In the genomic region with DNA sequence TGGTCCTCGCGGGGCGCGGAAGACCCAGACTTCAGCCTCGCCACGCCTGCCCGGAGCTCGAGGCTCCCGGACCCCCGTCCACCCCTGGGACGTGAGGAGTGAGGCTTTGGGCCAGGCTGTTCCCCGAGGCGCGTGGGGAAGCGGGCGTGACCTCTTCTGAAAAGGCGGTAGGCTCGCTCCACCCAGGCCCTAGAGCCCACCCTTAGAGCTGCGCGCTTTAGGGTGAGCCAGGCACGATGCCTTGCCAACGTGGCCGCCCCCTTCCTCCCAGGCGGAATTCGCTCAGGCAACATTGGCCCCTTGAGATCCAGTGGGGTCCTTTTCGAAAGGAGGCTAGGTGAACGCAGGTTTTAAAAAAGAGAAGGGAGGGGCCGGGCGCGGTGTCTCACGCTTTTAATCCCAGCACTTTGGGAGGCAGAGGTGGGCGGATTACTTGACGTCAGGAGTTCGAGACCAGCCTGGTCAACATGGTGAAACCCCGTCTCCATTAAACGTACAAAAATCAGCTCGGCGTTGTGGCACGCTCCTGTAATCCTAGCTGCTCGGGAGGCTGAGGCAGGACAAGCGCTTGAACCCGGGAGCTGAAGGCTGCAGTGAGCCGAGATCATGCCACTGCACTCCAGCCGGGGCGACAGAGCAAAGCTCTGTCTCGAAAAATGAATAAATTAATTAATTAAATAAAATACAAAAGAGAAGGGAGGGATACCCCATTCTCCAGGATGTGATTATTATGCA, we compare ENCODE assay signal across 8 cellular contexts. TPM values are rescaled to one million over a fixed set of nuclear protein-coding genes. Genes with fewer than 3 reads are reported as not detected.
A peak's percentile ranks its signal among the peaks of the same experiment; 100 is the strongest.
DNase-seq lines count a peak whose midpoint lies in the region; ATAC-seq, FAIRE-seq and TF ChIP-seq lines count a peak whose summit lies in the region.

No MANE protein-coding gene starts in this region.

- FAIRE-seq in A549 (lab: Jason Lieb, UNC) = no peak

- no peaks in the 10 kb centered on the region for H3K36me3 ChIP-seq in HEK293 (ENCODE audit: control insufficient read depth in 2 of 2, insufficient read depth in 1 of 2, low read length in 2 of 2)
- H3K36me3 ChIP-seq in iPS DF 6.9 (ENCODE audit: control insufficient read depth, insufficient read depth, low read length) = no peaks in the 10 kb centered on the region; the same call in 1 of the 2 replicates
- no peaks in the 10 kb centered on the region for H3K36me3 ChIP-seq in spleen

- peaks cover 37% of the 10 kb centered on the region for H3K4me1 ChIP-seq in A549
- peaks cover 4% of the 10 kb centered on the region; the same call in 1 of the 2 replicates for H3K4me1 ChIP-seq in HEK293 (ENCODE audit: control insufficient read depth, insufficient read depth, low read length)
- H3K4me1 ChIP-seq in iPS DF 6.9 (ENCODE audit: control insufficient read depth, insufficient read depth, low read length) = peaks cover 5% of the 10 kb centered on the region
- peaks cover 32 to 67% (median 56%) of the 10 kb centered on the region in 6 donors for H3K4me1 ChIP-seq in spleen

- H3K27me3 ChIP-seq in iPS DF 6.9 (ENCODE audit: control insufficient read depth, insufficient read depth, low read length) = peaks cover 19% of the 10 kb centered on the region; the same call in 1 of the 2 replicates
- H3K27me3 ChIP-seq in spleen (replicated peaks in 1 of 7) = peaks cover 7 to 63% (median 28%) of the 10 kb centered on the region in 7 donors

- peaks cover 11% of the 10 kb centered on the region for H3K27me3 Mint-ChIP-seq in activated naive CD4-positive, alpha-beta T cell treated with anti-CD3 and anti-CD28 coated beads, Interleukin-2, amount 50 U/mL, for 24 hours

- H3K4me2 ChIP-seq in A549 = peak overlapping the region; percentile 78

- CTCF ChIA-PET in A549 (lab: Yijun Ruan, JAX) = interaction anchor here (0.6 to 7.9 kb wide), 23 partner anchors 8 to 351 kb away, joined by 3 to 54 read pairs (median 3); a partner anchor contains a TSS
- CTCF ChIA-PET in HEK293 (lab: Yijun Ruan, JAX) = interaction anchor here (0.6 to 13.3 kb wide), 10 partner anchors 12 to 186 kb away, joined by 3 to 223 read pairs (median 4); no protein-coding TSS in a partner anchor

- TF ChIP-seq EP300 in A549 (IDR thresholded peaks at IDR 0.05) = no peak

- peak overlapping the region; percentile 53 for H3K4me3 ChIP-seq in A549
- peak overlapping the region; percentile 46 for H3K4me3 ChIP-seq in HEK293 (ENCODE audit: low read depth, low read length)
- H3K4me3 ChIP-seq in iPS DF 6.9 (ENCODE audit: low read length) = peak overlapping the region; percentile 48; the same call in 1 of the 2 replicates
- peak overlapping the region; percentile 33 to 89 (median 74) for H3K4me3 ChIP-seq in spleen

- no peaks in the 10 kb centered on the region for H3K36me3 Mint-ChIP-seq in activated naive CD4-positive, alpha-beta T cell treated with anti-CD3 and anti-CD28 coated beads, Interleukin-2, amount 50 U/mL, for 24 hours

- no peaks in the 10 kb centered on the region for H3K9me3 Mint-ChIP-seq in activated naive CD4-positive, alpha-beta T cell treated with anti-CD3 and anti-CD28 coated beads, Interleukin-2, amount 50 U/mL, for 24 hours

- H3K9me3 ChIP-seq in A549 = no peaks in the 10 kb centered on the region
- no peaks in the 10 kb centered on the region for H3K9me3 ChIP-seq in HEK293 (ENCODE audit: control insufficient read depth, insufficient read depth, low read depth, low read length)
- no peaks in the 10 kb centered on the region for H3K9me3 ChIP-seq in iPS DF 6.9 (ENCODE audit: control insufficient read depth, insufficient read depth, low read length)
- H3K9me3 ChIP-seq in spleen = no peaks in the 10 kb centered on the region

- H3K4me1 Mint-ChIP-seq in activated naive CD4-positive, alpha-beta T cell treated with anti-CD3 and anti-CD28 coated beads, Interleukin-2, amount 50 U/mL, for 24 hours = peaks cover 43% of the 10 kb centered on the region

- TF ChIP-seq RAD21 in A549 (conservative IDR thresholded peaks at IDR 0.05 in 1 of 2, IDR thresholded peaks at IDR 0.05 in 1 of 2) = no peak

- intact Hi-C loops in spleen (cut with DNase I; ENCODE audit: low total_unique reads) = no loop called here

- TF ChIP-seq POLR2A in A549 (IDR thresholded peaks at IDR 0.05; ENCODE audit: low read length) = no peak
- TF ChIP-seq POLR2A in spleen (IDR thresholded peaks at IDR 0.05) = no peak

- H3K4me3 Mint-ChIP-seq in activated naive CD4-positive, alpha-beta T cell treated with anti-CD3 and anti-CD28 coated beads, Interleukin-2, amount 50 U/mL, for 24 hours = peak overlapping the region; percentile 71

- POLR2A ChIA-PET in A549 (lab: Yijun Ruan, JAX) (interaction anchor here (0.5 to 2.8 kb wide), 29 partner anchors 8 to 886 kb away, joined by 3 to 25 read pairs (median 5); a partner anchor contains a TSS), HEK293 (lab: Yijun Ruan, JAX) (interaction anchor here (0.5 to 1.7 kb wide), 26 partner anchors 9 to 495 kb away, joined by 3 to 11 read pairs (median 3); a partner anchor contains a TSS)

- TF ChIP-seq CTCF in A549 (IDR thresholded peaks at IDR 0.05) = no peak
- TF ChIP-seq CTCF in HEK293 (tag by site-specific recombination; IDR thresholded peaks at IDR 0.05) = no peak
- TF ChIP-seq CTCF in spleen (IDR thresholded peaks at IDR 0.05 in 8 of 11, conservative IDR thresholded peaks at IDR 0.05 in 3 of 11) = no peak

- ATAC-seq in A549 (peak; percentile 35 to 66), HG02970 (IDR thresholded peaks at IDR 0.05; ENCODE audit: low FRiP score, unreplicated experiment) (no peak)

- DNase-seq in A549 (ENCODE audit: low read depth in 1 of 2, low spot score in 1 of 2) (peak; percentile 43 to 72), iPS DF 6.9 (ENCODE audit: low read depth, low spot score) (no peak), spleen (peak; percentile 80), COLO829 (ENCODE audit: low spot score) (no peak), NCI-H1048 (lab: John Stamatoyannopoulos, UW) (no peak)

- WGBS in A549 (ENCODE audit: missing lambda C conversion rate) = 4% methylated on average over 30 of the region's 46 CpGs
- WGBS in iPS DF 6.9 (ENCODE audit: insufficient coverage, insufficient read length) = no CpG with 5 or more reads among the region's 46 CpGs
- WGBS in spleen, 5 donors = 4 to 6% (median 5%) methylated on average over 27 to 46 of the region's 46 CpGs

- no peak overlapping the region for H3K27ac Mint-ChIP-seq in activated naive CD4-positive, alpha-beta T cell treated with anti-CD3 and anti-CD28 coated beads, Interleukin-2, amount 50 U/mL, for 24 hours

- peak overlapping the region; percentile 82 to 92 for H3K27ac ChIP-seq in A549
- peak overlapping the region; percentile 67; the same call in 1 of the 2 replicates for H3K27ac ChIP-seq in HEK293 (ENCODE audit: extremely low read depth, low read depth, low read length)
- no peak overlapping the region for H3K27ac ChIP-seq in iPS DF 6.9 (ENCODE audit: low read length)
- H3K27ac ChIP-seq in spleen = peak overlapping the region in 7 of 8 donors; percentile 70 to 85 (median 81)

TF ChIP-seq in A549, 52 proteins besides CTCF, POLR2A, EP300 and RAD21 (continues in another document):
- no peak for TF ChIP-seq MYC (IDR thresholded peaks at IDR 0.05; ENCODE audit: borderline replicate concordance, low read length)

TF ChIP-seq in HEK293, 187 proteins besides CTCF, POLR2A, EP300 and RAD21 (continues in another document):
- TF ChIP-seq, protein P1, sequence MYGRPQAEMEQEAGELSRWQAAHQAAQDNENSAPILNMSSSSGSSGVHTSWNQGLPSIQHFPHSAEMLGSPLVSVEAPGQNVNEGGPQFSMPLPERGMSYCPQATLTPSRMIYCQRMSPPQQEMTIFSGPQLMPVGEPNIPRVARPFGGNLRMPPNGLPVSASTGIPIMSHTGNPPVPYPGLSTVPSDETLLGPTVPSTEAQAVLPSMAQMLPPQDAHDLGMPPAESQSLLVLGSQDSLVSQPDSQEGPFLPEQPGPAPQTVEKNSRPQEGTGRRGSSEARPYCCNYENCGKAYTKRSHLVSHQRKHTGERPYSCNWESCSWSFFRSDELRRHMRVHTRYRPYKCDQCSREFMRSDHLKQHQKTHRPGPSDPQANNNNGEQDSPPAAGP (tag by site-specific recombination; IDR thresholded peaks at IDR 0.05) = peak; percentile 40; the same call in 1 of the 2 replicates
- TF ChIP-seq ZNF585B (tag by site-specific recombination; IDR thresholded peaks at IDR 0.05) (no peak), ZNF335 (tag by site-specific recombination; conservative IDR thresholded peaks at IDR 0.05) (peak; percentile 91)

RNA-seq across cellular contexts. Expression of a gene that starts 0.9 kb away (rescaled TPM):
- polyA plus RNA-seq in A549 (2011; rRNA removed) = 8.8 and 9.3 TPM in 2 replicates
- 13.0 and 19.3 TPM in 2 replicates for polyA plus RNA-seq in A549 (2012; cell fraction: cytosol; rRNA removed)
- polyA plus RNA-seq in A549 (2012; cell fraction: nucleus; rRNA removed) = 11.3 and 14.5 TPM in 2 replicates
- 12.2 to 13.7 TPM (median 13.0 TPM) in 3 replicates for polyA plus RNA-seq in A549 (2017; fragmentation: RNase III; extraction: RNeasy Plus Mini Kit Qiagen cat#74134 plus additional on column Dnase treatment)
- 6.7 and 7.0 TPM in 2 replicates for polyA minus RNA-seq in A549 (2011; rRNA and poly(A)+ RNA removed)
- 10 to 100 TPM in 6 of 7 donors, 1 to 10 TPM in 1; 7.9 to 18.9 (median 15.4) TPM for total RNA-seq in spleen
- 10 to 100 TPM in 2 of 3 donors, 1 to 10 TPM in 1; 4.6 to 11.4 (median 10.9) TPM for polyA plus RNA-seq in spleen

RNA-seq across cellular contexts. Expression of a gene that starts 19.6 kb away (rescaled TPM):
- polyA plus RNA-seq in A549 (2011; rRNA removed) (328 and 391 TPM in 2 replicates), A549 (2017; fragmentation: RNase III; extraction: RNeasy Plus Mini Kit Qiagen cat#74134 plus additional on column Dnase treatment) (478 to 481 TPM (median 481 TPM) in 3 replicates), spleen (100 to 1,000 TPM; 142 to 247 (median 221) TPM)
- polyA plus RNA-seq in A549 (2012; cell fraction: cytosol; rRNA removed) = 388 and 399 TPM in 2 replicates
- polyA plus RNA-seq in A549 (2012; cell fraction: nucleus; rRNA removed) = 232 and 279 TPM in 2 replicates
- 63.2 and 69.8 TPM in 2 replicates for polyA minus RNA-seq in A549 (2011; rRNA and poly(A)+ RNA removed)
- total RNA-seq in spleen = 100 to 1,000 TPM in 4 of 7 donors, 10 to 100 TPM in 3; 83.2 to 122 (median 108) TPM

RNA-seq across cellular contexts. Expression of a gene that starts 37.9 kb away (rescaled TPM):
- polyA plus RNA-seq in A549 (2011; rRNA removed) = 10.5 and 11.8 TPM in 2 replicates
- polyA plus RNA-seq in A549 (2012; cell fraction: cytosol; rRNA removed) = 11.2 and 15.3 TPM in 2 replicates
- polyA plus RNA-seq in A549 (2012; cell fraction: nucleus; rRNA removed) = 18.2 and 23.6 TPM in 2 replicates
- polyA plus RNA-seq in A549 (2017; fragmentation: RNase III; extraction: RNeasy Plus Mini Kit Qiagen cat#74134 plus additional on column Dnase treatment) = 13.7 to 16.2 TPM (median 15.0 TPM) in 3 replicates
- polyA minus RNA-seq in A549 (2011; rRNA and poly(A)+ RNA removed) = 14.0 and 17.4 TPM in 2 replicates
- total RNA-seq in spleen = 10 to 100 TPM in 3 of 7 donors, 1 to 10 TPM in 4; 6.6 to 20.0 (median 8.7) TPM
- polyA plus RNA-seq in spleen = 1 to 10 TPM; 1.8 to 7.1 (median 3.8) TPM

RNA-seq across cellular contexts. Expression of a gene that starts 50.8 kb away (rescaled TPM):
- 46.2 and 65.3 TPM in 2 replicates for polyA plus RNA-seq in A549 (2011; rRNA removed)
- polyA plus RNA-seq in A549 (2012; cell fraction: cytosol; rRNA removed) = 38.6 and 40.8 TPM in 2 replicates
- polyA plus RNA-seq in A549 (2012; cell fraction: nucleus; rRNA removed) = 96.5 and 128 TPM in 2 replicates
- polyA plus RNA-seq in A549 (2017; fragmentation: RNase III; extraction: RNeasy Plus Mini Kit Qiagen cat#74134 plus additional on column Dnase treatment) = 29.9 to 36.9 TPM (median 31.3 TPM) in 3 replicates
- polyA minus RNA-seq in A549 (2011; rRNA and poly(A)+ RNA removed) = 42.7 and 47.2 TPM in 2 replicates
- 100 to 1,000 TPM in 1 of 7 donors, 10 to 100 TPM in 6; 54.6 to 103 (median 69.8) TPM for total RNA-seq in spleen
- polyA plus RNA-seq in spleen = 10 to 100 TPM; 18.6 to 31.3 (median 20.1) TPM

Comparison
In these comparisons a context has a peak if more than half of its experiments do, and no peak if none do; other contexts are left out.
1. DNase-seq: peak in A549 (2 of 2) and spleen (single experiment); none in iPS DF 6.9 (single experiment), COLO829 (single experiment) and NCI-H1048 (single experiment).
2. Peak in every context shown above with its lines, with median percentiles within 50 percentile points of each other: H3K4me3 ChIP-seq.